2 cellular contexts compared by ENCODE assay signal in the genomic region with DNA sequence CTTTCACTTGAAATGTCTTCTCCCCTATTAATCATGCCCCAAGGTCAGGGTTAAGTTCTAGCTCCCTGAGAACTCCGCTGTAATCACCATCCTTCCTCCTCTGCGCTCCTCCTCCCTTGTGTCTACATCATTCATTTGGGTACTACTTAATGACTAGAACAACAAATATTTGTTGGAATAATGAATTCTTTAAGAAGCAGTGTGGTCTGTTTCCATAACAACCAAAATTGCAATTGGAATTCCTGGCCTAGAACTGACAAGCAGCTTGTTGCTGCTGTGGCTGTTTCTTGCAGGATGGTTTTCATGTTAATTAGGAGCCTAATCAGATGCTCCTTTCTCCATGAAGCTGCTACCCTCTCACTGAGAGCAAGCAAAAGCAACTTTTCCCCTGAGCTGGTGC.
TF ChIP-seq lines count a peak whose summit lies in the region.

No MANE protein-coding gene starts in this region.

TF ChIP-seq in SK-N-SH treated with all-trans-retinoic acid at 6 μM for 48 hours, 23 proteins besides CTCF, POLR2A, EP300 and RAD21 (continued from another document):
- no peak for TF ChIP-seq CREB5 (CRISPR knock-in tag; IDR thresholded peaks at IDR 0.05; ENCODE audit: low read depth)
- no peak for TF ChIP-seq ZNF565 (CRISPR knock-in tag; conservative IDR thresholded peaks at IDR 0.05; ENCODE audit: low read depth)
- TF ChIP-seq PPARA (CRISPR knock-in tag; IDR thresholded peaks at IDR 0.05; ENCODE audit: borderline replicate concordance): no peak
- TF ChIP-seq ZFP3 (CRISPR knock-in tag; IDR thresholded peaks at IDR 0.05): no peak
- no peak for TF ChIP-seq CSRNP3 (CRISPR knock-in tag; IDR thresholded peaks at IDR 0.05)
- TF ChIP-seq TOX (CRISPR knock-in tag; IDR thresholded peaks at IDR 0.05; ENCODE audit: borderline replicate concordance): no peak
- TF ChIP-seq SNAI2 (CRISPR knock-in tag; IDR thresholded peaks at IDR 0.05): no peak
- TF ChIP-seq TCF4 (CRISPR knock-in tag; IDR thresholded peaks at IDR 0.05; ENCODE audit: borderline replicate concordance): no peak

TF ChIP-seq in SK-N-SH, 30 proteins besides CTCF, POLR2A, EP300 and RAD21 (continued from another document):
- TF ChIP-seq TCF12 (IDR thresholded peaks at IDR 0.05) (no peak), POLR2AphosphoS5 (IDR thresholded peaks at IDR 0.05; ENCODE audit: low read depth, low read length) (no peak), MAX (IDR thresholded peaks at IDR 0.05; ENCODE audit: low read depth) (no peak), NRF1 (IDR thresholded peaks at IDR 0.05; ENCODE audit: low read depth, low read length) (no peak), FOSL2 (IDR thresholded peaks at IDR 0.05; ENCODE audit: borderline replicate concordance, low read depth) (no peak), MEF2A (IDR thresholded peaks at IDR 0.05; ENCODE audit: borderline replicate concordance, low read depth) (no peak), RCOR1 (IDR thresholded peaks at IDR 0.05; ENCODE audit: low read length) (no peak)
- TF ChIP-seq, protein P1, sequence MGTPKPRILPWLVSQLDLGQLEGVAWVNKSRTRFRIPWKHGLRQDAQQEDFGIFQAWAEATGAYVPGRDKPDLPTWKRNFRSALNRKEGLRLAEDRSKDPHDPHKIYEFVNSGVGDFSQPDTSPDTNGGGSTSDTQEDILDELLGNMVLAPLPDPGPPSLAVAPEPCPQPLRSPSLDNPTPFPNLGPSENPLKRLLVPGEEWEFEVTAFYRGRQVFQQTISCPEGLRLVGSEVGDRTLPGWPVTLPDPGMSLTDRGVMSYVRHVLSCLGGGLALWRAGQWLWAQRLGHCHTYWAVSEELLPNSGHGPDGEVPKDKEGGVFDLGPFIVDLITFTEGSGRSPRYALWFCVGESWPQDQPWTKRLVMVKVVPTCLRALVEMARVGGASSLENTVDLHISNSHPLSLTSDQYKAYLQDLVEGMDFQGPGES (IDR thresholded peaks at IDR 0.05; ENCODE audit: low read depth, low read length): no peak
- TF ChIP-seq, protein P2, sequence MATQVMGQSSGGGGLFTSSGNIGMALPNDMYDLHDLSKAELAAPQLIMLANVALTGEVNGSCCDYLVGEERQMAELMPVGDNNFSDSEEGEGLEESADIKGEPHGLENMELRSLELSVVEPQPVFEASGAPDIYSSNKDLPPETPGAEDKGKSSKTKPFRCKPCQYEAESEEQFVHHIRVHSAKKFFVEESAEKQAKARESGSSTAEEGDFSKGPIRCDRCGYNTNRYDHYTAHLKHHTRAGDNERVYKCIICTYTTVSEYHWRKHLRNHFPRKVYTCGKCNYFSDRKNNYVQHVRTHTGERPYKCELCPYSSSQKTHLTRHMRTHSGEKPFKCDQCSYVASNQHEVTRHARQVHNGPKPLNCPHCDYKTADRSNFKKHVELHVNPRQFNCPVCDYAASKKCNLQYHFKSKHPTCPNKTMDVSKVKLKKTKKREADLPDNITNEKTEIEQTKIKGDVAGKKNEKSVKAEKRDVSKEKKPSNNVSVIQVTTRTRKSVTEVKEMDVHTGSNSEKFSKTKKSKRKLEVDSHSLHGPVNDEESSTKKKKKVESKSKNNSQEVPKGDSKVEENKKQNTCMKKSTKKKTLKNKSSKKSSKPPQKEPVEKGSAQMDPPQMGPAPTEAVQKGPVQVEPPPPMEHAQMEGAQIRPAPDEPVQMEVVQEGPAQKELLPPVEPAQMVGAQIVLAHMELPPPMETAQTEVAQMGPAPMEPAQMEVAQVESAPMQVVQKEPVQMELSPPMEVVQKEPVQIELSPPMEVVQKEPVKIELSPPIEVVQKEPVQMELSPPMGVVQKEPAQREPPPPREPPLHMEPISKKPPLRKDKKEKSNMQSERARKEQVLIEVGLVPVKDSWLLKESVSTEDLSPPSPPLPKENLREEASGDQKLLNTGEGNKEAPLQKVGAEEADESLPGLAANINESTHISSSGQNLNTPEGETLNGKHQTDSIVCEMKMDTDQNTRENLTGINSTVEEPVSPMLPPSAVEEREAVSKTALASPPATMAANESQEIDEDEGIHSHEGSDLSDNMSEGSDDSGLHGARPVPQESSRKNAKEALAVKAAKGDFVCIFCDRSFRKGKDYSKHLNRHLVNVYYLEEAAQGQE (IDR thresholded peaks at IDR 0.05; ENCODE audit: low read depth, low read length): no peak
- TF ChIP-seq, protein P3, sequence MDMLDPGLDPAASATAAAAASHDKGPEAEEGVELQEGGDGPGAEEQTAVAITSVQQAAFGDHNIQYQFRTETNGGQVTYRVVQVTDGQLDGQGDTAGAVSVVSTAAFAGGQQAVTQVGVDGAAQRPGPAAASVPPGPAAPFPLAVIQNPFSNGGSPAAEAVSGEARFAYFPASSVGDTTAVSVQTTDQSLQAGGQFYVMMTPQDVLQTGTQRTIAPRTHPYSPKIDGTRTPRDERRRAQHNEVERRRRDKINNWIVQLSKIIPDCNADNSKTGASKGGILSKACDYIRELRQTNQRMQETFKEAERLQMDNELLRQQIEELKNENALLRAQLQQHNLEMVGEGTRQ (IDR thresholded peaks at IDR 0.05; ENCODE audit: borderline replicate concordance, low read depth, low read length): no peak
